In genomic region chr5:145825751-145826180, GRCh38 we compare ENCODE assay signal across 8 cellular contexts. TPM values are rescaled to one million over a fixed set of nuclear protein-coding genes. Genes with fewer than 3 reads are reported as not detected.
DNase-seq lines count a peak whose midpoint lies in the region; ATAC-seq, FAIRE-seq and TF ChIP-seq lines count a peak whose summit lies in the region.

No MANE protein-coding gene starts in this region.

- no peak overlapping the region for H3K4me2 ChIP-seq in DOHH2 (ENCODE audit: low read length)
- no peak overlapping the region for H3K4me2 ChIP-seq in SK-N-SH

- H3K9me2 ChIP-seq in DOHH2 (replicated peaks; ENCODE audit: control insufficient read depth, low read length) (no peaks in the 10 kb centered on the region), SK-N-SH (no peaks in the 10 kb centered on the region)

- peak; percentile 85 for TF ChIP-seq RAD21 in SK-N-SH (IDR thresholded peaks at IDR 0.05; ENCODE audit: low read length)

- no peak overlapping the region for H3K9ac ChIP-seq in SK-N-SH

- H3K27me3 ChIP-seq in DOHH2 (ENCODE audit: control insufficient read depth, low read length) (no peaks in the 10 kb centered on the region), SK-N-SH (ENCODE audit: insufficient read depth) (no peaks in the 10 kb centered on the region), small intestine (ENCODE audit: control insufficient read depth in 2 of 2, insufficient read depth in 2 of 2, low read length in 2 of 2) (no peaks in the 10 kb centered on the region)

- H4K20me1 ChIP-seq in DOHH2 (ENCODE audit: control insufficient read depth, insufficient read depth, low read depth, low read length), result no peaks in the 10 kb centered on the region
- H4K20me1 ChIP-seq in SK-N-SH (ENCODE audit: insufficient read depth), result no peaks in the 10 kb centered on the region

- H3K4me1 ChIP-seq in DOHH2 (ENCODE audit: control insufficient read depth, low read length) (no peaks in the 10 kb centered on the region), SK-N-SH (ENCODE audit: control insufficient read depth in 1 of 2, insufficient read depth in 2 of 2, low read depth in 1 of 2, low read length in 1 of 2) (peaks cover 0 to 24% of the 10 kb centered on the region in 2 experiments; a peak in 3 of 4 replicates), small intestine (ENCODE audit: control insufficient read depth in 2 of 2, insufficient read depth in 1 of 2, low read depth in 1 of 2, low read length in 1 of 2) (no peaks in the 10 kb centered on the region)

- H3K79me2 ChIP-seq in DOHH2 (ENCODE audit: control insufficient read depth, low read length) (no peaks in the 10 kb centered on the region), SK-N-SH (ENCODE audit: insufficient read depth) (peaks cover 10% of the 10 kb centered on the region; the same call in 1 of the 2 replicates)

- POLR2A ChIA-PET in SK-N-SH (lab: Yijun Ruan, JAX), result no interaction called here

- no peak overlapping the region for H3K4me3 ChIP-seq in DOHH2 (ENCODE audit: low read length)
- H3K4me3 ChIP-seq in LNCaP clone FGC (ENCODE audit: low read depth, low read length), result no peak overlapping the region
- H3K4me3 ChIP-seq in SK-N-SH (ENCODE audit: low read depth in 2 of 2, low read length in 1 of 2), result no peak overlapping the region
- H3K4me3 ChIP-seq in small intestine (ENCODE audit: low read depth in 1 of 2, low read length in 2 of 2), result no peak overlapping the region

- DNase-seq in LNCaP clone FGC (ENCODE audit: low read depth) (no peak), SK-N-SH (peak; percentile 42), fibroblast of the conjunctiva (ENCODE audit: low read depth) (peak; percentile 60), small intestine (peak; percentile 40)
- no peak for DNase-seq in activated CD4-positive, alpha-beta T cell treated with anti-CD3 and anti-CD28 coated beads, Interleukin-2, amount 50 U/mL, for 48 hours
- DNase-seq in stimulated activated CD4-positive, alpha-beta T cell treated with anti-CD3 and anti-CD28 coated beads, Interleukin-1b, Interleukin-23, amount 100 ng/mL, for 48 hours, result no peak

- H3K27ac ChIP-seq in DOHH2 (ENCODE audit: low read depth, low read length), result no peak overlapping the region
- no peak overlapping the region for H3K27ac ChIP-seq in SK-N-SH (ENCODE audit: low read depth in 2 of 2, low read length in 1 of 2)
- H3K27ac ChIP-seq in small intestine (ENCODE audit: low read depth in 1 of 2, low read length in 1 of 2), result no peak overlapping the region

- WGBS in SK-N-SH (ENCODE audit: low lambda C conversion rate), result 67% methylated on average over 3 of the region's 3 CpGs
- 63 to 67% (median 66%) methylated on average over 3 of the region's 3 CpGs for WGBS in small intestine, 3 donors

- TF ChIP-seq CTCF in DOHH2 (IDR thresholded peaks at IDR 0.05; ENCODE audit: low read depth, low read length, poor library complexity, severe bottlenecking) (peak; percentile 90), LNCaP clone FGC (IDR thresholded peaks at IDR 0.05; ENCODE audit: control insufficient read depth, extremely low read depth, insufficient read depth) (peak; percentile 77), SK-N-SH (IDR thresholded peaks at IDR 0.05) (peak; percentile 94)

- ATAC-seq in GM21423 (IDR thresholded peaks at IDR 0.05; ENCODE audit: unreplicated experiment), result peak; percentile 67

- H3K36me3 ChIP-seq in DOHH2 (ENCODE audit: control insufficient read depth, low read length) (no peaks in the 10 kb centered on the region), SK-N-SH (replicated peaks in 1 of 2; ENCODE audit: control insufficient read depth in 1 of 2, insufficient read depth in 2 of 2, low read length in 1 of 2) (no peaks in the 10 kb centered on the region), small intestine (ENCODE audit: control insufficient read depth in 2 of 2, insufficient read depth in 2 of 2, low read length in 2 of 2) (peaks cover 0 to 2% of the 10 kb centered on the region in 2 donors)

- FAIRE-seq in small intestine (lab: Jason Lieb, UNC), result no peak

- no peak for TF ChIP-seq EP300 in SK-N-SH (IDR thresholded peaks at IDR 0.05; ENCODE audit: borderline replicate concordance in 1 of 2, low read depth in 1 of 2, low read length in 1 of 2)

- no peaks in the 10 kb centered on the region for H3K9me3 ChIP-seq in DOHH2 (ENCODE audit: control insufficient read depth, insufficient read depth, low read length)
- no peaks in the 10 kb centered on the region for H3K9me3 ChIP-seq in SK-N-SH
- H3K9me3 ChIP-seq in small intestine (ENCODE audit: control insufficient read depth, low read depth), result no peaks in the 10 kb centered on the region

- CTCF ChIA-PET in SK-N-SH (lab: Yijun Ruan, JAX), result interaction anchor here (0.6 to 3.1 kb wide), 46 partner anchors 9 to 1628 kb away, joined by 3 to 30 read pairs (median 4); partner anchors contain the start of gene PRELID2

- H2AFZ ChIP-seq in SK-N-SH (ENCODE audit: low read depth), result peak overlapping the region; percentile 44; the same call in 1 of the 2 replicates

- no peaks in the 10 kb centered on the region for H3F3A ChIP-seq in DOHH2 (ENCODE audit: control insufficient read depth, insufficient read depth)
- H3F3A ChIP-seq in SK-N-SH (replicated peaks; ENCODE audit: insufficient read depth), result peaks cover 12% of the 10 kb centered on the region

TF ChIP-seq in SK-N-SH, 30 proteins besides CTCF, POLR2A, EP300 and RAD21:
- TF ChIP-seq YY1 (IDR thresholded peaks at IDR 0.05; ENCODE audit: low read depth) (peak; percentile 61; the same call in 1 of the 2 replicates), RCOR1 (IDR thresholded peaks at IDR 0.05; ENCODE audit: low read length) (no peak), SMC3 (IDR thresholded peaks at IDR 0.05; ENCODE audit: low read depth, low read length) (peak; percentile 65), TEAD4 (IDR thresholded peaks at IDR 0.05; ENCODE audit: borderline replicate concordance, insufficient read depth) (no peak), PBX3 (IDR thresholded peaks at IDR 0.05) (0 out of 2 replicates have a peak, but pooled peaks have one; percentile 11)

RNA-seq across cellular contexts. Expression of gene PRELID2, which starts 9.4 kb away (rescaled TPM):
- polyA plus RNA-seq in SK-N-SH (2012; rRNA removed) (3.8 and 5.3 TPM in 2 replicates), small intestine (10 to 100 TPM; 16.5 to 40.9 (median 23.7) TPM)
- polyA plus RNA-seq in SK-N-SH (2012; cell fraction: cytosol; rRNA removed), result 5.6 and 6.8 TPM in 2 replicates
- 2.6 and 3.1 TPM in 2 replicates for polyA plus RNA-seq in SK-N-SH (2012; cell fraction: nucleus; rRNA removed)

RNA-seq across cellular contexts. Expression of gene GRXCR2, which starts 47.0 kb away (rescaled TPM):
- polyA plus RNA-seq in SK-N-SH (2012; rRNA removed) (not detected in 2 replicates), small intestine (not detected)
- not detected in 2 replicates for polyA plus RNA-seq in SK-N-SH (2012; cell fraction: cytosol; rRNA removed)
- polyA plus RNA-seq in SK-N-SH (2012; cell fraction: nucleus; rRNA removed), result not detected in 2 replicates

Comparison
In these comparisons a context has a peak if more than half of its experiments do, and no peak if none do; other contexts are left out.
1. DNase-seq: peak in SK-N-SH (single experiment), fibroblast of the conjunctiva (single experiment) and small intestine (single experiment); none in LNCaP clone FGC (single experiment), activated CD4-positive, alpha-beta T cell treated with anti-CD3 and anti-CD28 coated beads, Interleukin-2, amount 50 U/mL, for 48 hours (0 of 2) and stimulated activated CD4-positive, alpha-beta T cell treated with anti-CD3 and anti-CD28 coated beads, Interleukin-1b, Interleukin-23, amount 100 ng/mL, for 48 hours (single experiment).
2. Peak in every context shown above with its lines, with median percentiles within 50 percentile points of each other: CTCF ChIP-seq.